1 cellular context compared by ENCODE assay signal in the genomic region with DNA sequence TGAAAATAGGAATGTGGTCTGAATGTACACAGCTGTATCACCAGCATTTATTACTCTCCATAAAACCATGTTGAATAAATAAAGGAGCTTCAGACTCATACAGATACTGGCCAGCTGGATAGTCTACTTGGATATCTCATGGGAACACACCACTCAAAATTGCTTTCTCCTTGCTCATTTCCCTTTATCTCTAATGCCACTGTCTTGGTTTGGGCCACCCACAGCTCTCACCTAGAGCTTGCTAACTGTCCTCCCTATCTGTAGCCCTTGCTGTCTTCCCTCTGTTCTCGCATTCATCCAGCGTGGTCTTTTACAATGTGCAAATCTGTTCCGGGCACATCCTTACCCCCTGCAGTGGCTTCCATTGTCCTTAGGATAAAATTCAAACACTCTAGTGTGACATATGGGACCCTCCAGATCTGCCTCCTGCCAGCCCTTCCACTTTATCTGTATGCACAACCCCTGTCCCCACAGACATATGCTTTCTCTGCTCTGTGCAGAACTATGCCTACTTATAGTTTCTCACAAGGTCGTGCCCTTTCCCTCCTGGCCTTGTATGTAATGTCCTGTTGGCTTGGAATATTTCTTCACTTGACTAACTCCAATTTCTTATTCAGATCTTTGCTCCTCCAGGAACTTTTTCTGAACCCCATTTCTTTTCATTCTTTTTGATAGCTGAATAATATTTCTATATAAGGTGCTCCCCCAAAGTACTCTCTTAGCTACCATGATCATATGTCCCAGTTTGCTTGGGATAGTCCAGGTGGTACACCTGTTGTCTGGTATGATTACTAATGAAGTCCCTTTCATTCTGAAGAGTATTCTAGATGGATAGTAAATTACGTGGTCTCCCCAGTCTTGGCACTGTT.
A peak's percentile ranks its signal among the peaks of the same experiment; 100 is the strongest.
TF ChIP-seq lines count a peak whose summit lies in the region.

No MANE protein-coding gene starts in this region.

TF ChIP-seq in K562, 482 proteins besides CTCF, POLR2A, EP300 and RAD21 (continued from another document and continues in another):
- peak; percentile 97 for TF ChIP-seq SMARCE1 (IDR thresholded peaks at IDR 0.05)
- no peak for TF ChIP-seq ETV1 (tag; conservative IDR thresholded peaks at IDR 0.05; ENCODE audit: low read depth)
- TF ChIP-seq, protein P1, sequence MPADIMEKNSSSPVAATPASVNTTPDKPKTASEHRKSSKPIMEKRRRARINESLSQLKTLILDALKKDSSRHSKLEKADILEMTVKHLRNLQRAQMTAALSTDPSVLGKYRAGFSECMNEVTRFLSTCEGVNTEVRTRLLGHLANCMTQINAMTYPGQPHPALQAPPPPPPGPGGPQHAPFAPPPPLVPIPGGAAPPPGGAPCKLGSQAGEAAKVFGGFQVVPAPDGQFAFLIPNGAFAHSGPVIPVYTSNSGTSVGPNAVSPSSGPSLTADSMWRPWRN (IDR thresholded peaks at IDR 0.05; ENCODE audit: low read depth), result peak; percentile 89
- no peak for TF ChIP-seq HMG20B (CRISPR knock-in tag; IDR thresholded peaks at IDR 0.05)
- no peak for TF ChIP-seq NFYB (IDR thresholded peaks at IDR 0.05; ENCODE audit: extremely low read depth, insufficient read length)
- TF ChIP-seq, protein P2, sequence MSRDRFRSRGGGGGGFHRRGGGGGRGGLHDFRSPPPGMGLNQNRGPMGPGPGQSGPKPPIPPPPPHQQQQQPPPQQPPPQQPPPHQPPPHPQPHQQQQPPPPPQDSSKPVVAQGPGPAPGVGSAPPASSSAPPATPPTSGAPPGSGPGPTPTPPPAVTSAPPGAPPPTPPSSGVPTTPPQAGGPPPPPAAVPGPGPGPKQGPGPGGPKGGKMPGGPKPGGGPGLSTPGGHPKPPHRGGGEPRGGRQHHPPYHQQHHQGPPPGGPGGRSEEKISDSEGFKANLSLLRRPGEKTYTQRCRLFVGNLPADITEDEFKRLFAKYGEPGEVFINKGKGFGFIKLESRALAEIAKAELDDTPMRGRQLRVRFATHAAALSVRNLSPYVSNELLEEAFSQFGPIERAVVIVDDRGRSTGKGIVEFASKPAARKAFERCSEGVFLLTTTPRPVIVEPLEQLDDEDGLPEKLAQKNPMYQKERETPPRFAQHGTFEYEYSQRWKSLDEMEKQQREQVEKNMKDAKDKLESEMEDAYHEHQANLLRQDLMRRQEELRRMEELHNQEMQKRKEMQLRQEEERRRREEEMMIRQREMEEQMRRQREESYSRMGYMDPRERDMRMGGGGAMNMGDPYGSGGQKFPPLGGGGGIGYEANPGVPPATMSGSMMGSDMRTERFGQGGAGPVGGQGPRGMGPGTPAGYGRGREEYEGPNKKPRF (IDR thresholded peaks at IDR 0.05; ENCODE audit: low read depth, low read length), result no peak
- peak; percentile 96 to 97 for TF ChIP-seq KDM1A (IDR thresholded peaks at IDR 0.05)
- TF ChIP-seq ZNF146 (CRISPR knock-in tag; IDR thresholded peaks at IDR 0.05; ENCODE audit: unreplicated experiment), result peak; percentile 53
- TF ChIP-seq ZNF197 (CRISPR knock-in tag; IDR thresholded peaks at IDR 0.05; ENCODE audit: low read depth), result no peak
- TF ChIP-seq, protein P3, sequence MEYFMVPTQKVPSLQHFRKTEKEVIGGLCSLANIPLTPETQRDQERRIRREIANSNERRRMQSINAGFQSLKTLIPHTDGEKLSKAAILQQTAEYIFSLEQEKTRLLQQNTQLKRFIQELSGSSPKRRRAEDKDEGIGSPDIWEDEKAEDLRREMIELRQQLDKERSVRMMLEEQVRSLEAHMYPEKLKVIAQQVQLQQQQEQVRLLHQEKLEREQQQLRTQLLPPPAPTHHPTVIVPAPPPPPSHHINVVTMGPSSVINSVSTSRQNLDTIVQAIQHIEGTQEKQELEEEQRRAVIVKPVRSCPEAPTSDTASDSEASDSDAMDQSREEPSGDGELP (CRISPR knock-in tag; IDR thresholded peaks at IDR 0.05; ENCODE audit: borderline replicate concordance), result peak; percentile 90
- TF ChIP-seq ZNF408 (CRISPR knock-in tag; IDR thresholded peaks at IDR 0.05; ENCODE audit: low read depth), result no peak
- peak; percentile 95 for TF ChIP-seq FOXM1 (IDR thresholded peaks at IDR 0.05; ENCODE audit: low read depth)
- no peak for TF ChIP-seq FOXM1 (CRISPR knock-in tag; IDR thresholded peaks at IDR 0.05; ENCODE audit: low read depth)
- 0 out of 2 replicates have a peak, but pooled peaks have one; percentile 6 for TF ChIP-seq SMC3 (conservative IDR thresholded peaks at IDR 0.05; ENCODE audit: insufficient read depth, low read depth, low read length)
- peak in 1 of 3 experiments; percentile 84; a peak in 2 of 6 replicates for TF ChIP-seq ZBTB11 (CRISPR knock-in tag; IDR thresholded peaks at IDR 0.05)
- TF ChIP-seq, protein P4, sequence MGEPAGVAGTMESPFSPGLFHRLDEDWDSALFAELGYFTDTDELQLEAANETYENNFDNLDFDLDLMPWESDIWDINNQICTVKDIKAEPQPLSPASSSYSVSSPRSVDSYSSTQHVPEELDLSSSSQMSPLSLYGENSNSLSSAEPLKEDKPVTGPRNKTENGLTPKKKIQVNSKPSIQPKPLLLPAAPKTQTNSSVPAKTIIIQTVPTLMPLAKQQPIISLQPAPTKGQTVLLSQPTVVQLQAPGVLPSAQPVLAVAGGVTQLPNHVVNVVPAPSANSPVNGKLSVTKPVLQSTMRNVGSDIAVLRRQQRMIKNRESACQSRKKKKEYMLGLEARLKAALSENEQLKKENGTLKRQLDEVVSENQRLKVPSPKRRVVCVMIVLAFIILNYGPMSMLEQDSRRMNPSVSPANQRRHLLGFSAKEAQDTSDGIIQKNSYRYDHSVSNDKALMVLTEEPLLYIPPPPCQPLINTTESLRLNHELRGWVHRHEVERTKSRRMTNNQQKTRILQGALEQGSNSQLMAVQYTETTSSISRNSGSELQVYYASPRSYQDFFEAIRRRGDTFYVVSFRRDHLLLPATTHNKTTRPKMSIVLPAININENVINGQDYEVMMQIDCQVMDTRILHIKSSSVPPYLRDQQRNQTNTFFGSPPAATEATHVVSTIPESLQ (CRISPR knock-in tag; IDR thresholded peaks at IDR 0.05), result 0 out of 2 replicates have a peak, but pooled peaks have one; percentile 56
- TF ChIP-seq STAT5A (IDR thresholded peaks at IDR 0.05; ENCODE audit: borderline replicate concordance, low read length), result peak; percentile 97
- no peak for TF ChIP-seq TAF7 (tag; IDR thresholded peaks at IDR 0.05)
- TF ChIP-seq POLR2AphosphoS2 (IDR thresholded peaks at IDR 0.05; ENCODE audit: low read length), result no peak
- no peak for TF ChIP-seq HEY1 (CRISPR knock-in tag; IDR thresholded peaks at IDR 0.05; ENCODE audit: borderline replicate concordance)
- TF ChIP-seq JUNB (CRISPR knock-in tag; conservative IDR thresholded peaks at IDR 0.05), result no peak
- no peak for TF ChIP-seq BRD4 (IDR thresholded peaks at IDR 0.05)
- no peak for TF ChIP-seq ZNF277 (CRISPR knock-in tag; IDR thresholded peaks at IDR 0.05; ENCODE audit: borderline replicate concordance)
- TF ChIP-seq FOXK2 (conservative IDR thresholded peaks at IDR 0.05 in 1 of 2, IDR thresholded peaks at IDR 0.05 in 1 of 2; ENCODE audit: low read depth in 2 of 2), result peak; percentile 83 to 84
- TF ChIP-seq ZNF445 (CRISPR knock-in tag; IDR thresholded peaks at IDR 0.05; ENCODE audit: low read depth), result no peak
- peak; percentile 48; the same call in 1 of the 2 replicates for TF ChIP-seq MXI1 (IDR thresholded peaks at IDR 0.05; ENCODE audit: low read depth, low read length)
- TF ChIP-seq, protein P5, sequence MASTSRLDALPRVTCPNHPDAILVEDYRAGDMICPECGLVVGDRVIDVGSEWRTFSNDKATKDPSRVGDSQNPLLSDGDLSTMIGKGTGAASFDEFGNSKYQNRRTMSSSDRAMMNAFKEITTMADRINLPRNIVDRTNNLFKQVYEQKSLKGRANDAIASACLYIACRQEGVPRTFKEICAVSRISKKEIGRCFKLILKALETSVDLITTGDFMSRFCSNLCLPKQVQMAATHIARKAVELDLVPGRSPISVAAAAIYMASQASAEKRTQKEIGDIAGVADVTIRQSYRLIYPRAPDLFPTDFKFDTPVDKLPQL (IDR thresholded peaks at IDR 0.05; ENCODE audit: extremely low read depth, insufficient read length), result no peak
- TF ChIP-seq MCM3 (IDR thresholded peaks at IDR 0.05), result no peak
- no peak for TF ChIP-seq ZBTB12 (CRISPR knock-in tag; IDR thresholded peaks at IDR 0.05)
- TF ChIP-seq DIDO1 (tag; IDR thresholded peaks at IDR 0.05; ENCODE audit: low read depth), result no peak
- peak; percentile 52; the same call in 1 of the 2 replicates for TF ChIP-seq CREB3 (tag; conservative IDR thresholded peaks at IDR 0.05; ENCODE audit: low read depth)
- TF ChIP-seq HCFC1 (IDR thresholded peaks at IDR 0.05; ENCODE audit: low read depth, low read length), result no peak
- TF ChIP-seq CEBPG (CRISPR knock-in tag; IDR thresholded peaks at IDR 0.05), result peak; percentile 62; the same call in 1 of the 2 replicates
- no peak for TF ChIP-seq CEBPG (tag; conservative IDR thresholded peaks at IDR 0.05 in 1 of 2, IDR thresholded peaks at IDR 0.05 in 1 of 2)
- TF ChIP-seq RBM34 (IDR thresholded peaks at IDR 0.05; ENCODE audit: borderline replicate concordance, insufficient read depth, low read length), result no peak
- TF ChIP-seq ZBTB33 (CRISPR knock-in tag; IDR thresholded peaks at IDR 0.05), result no peak
- peak; percentile 100 for TF ChIP-seq CBFA2T3 (IDR thresholded peaks at IDR 0.05)
- no peak for TF ChIP-seq ELF1 (tag; IDR thresholded peaks at IDR 0.05)
- TF ChIP-seq ZNF695 (CRISPR knock-in tag; IDR thresholded peaks at IDR 0.05), result no peak
- peak; percentile 39; the same call in 1 of the 2 replicates for TF ChIP-seq ZKSCAN1 (IDR thresholded peaks at IDR 0.05; ENCODE audit: low read depth, low read length)
- no peak for TF ChIP-seq GABPA (tag; conservative IDR thresholded peaks at IDR 0.05; ENCODE audit: low read depth)
- TF ChIP-seq CBX2 (IDR thresholded peaks at IDR 0.05; ENCODE audit: insufficient read depth, low read length, poor library complexity, severe bottlenecking), result no peak
- no peak for TF ChIP-seq SNIP1 (IDR thresholded peaks at IDR 0.05; ENCODE audit: low read depth)
- no peak for TF ChIP-seq POLR3G (IDR thresholded peaks at IDR 0.05; ENCODE audit: extremely low read depth, insufficient read length, insufficient replicate concordance)
- no peak for TF ChIP-seq POLR2H (tag; IDR thresholded peaks at IDR 0.05; ENCODE audit: low read depth)
